In genomic region chr1:153775432-153776311, GRCh38 we compare ENCODE assay signal across 8 cellular contexts. TPM values are rescaled to one million over a fixed set of nuclear protein-coding genes. Genes with fewer than 3 reads are reported as not detected.
DNase-seq lines count a peak whose midpoint lies in the region; ATAC-seq, FAIRE-seq and TF ChIP-seq lines count a peak whose summit lies in the region.

No MANE protein-coding gene starts in this region.

- no peaks in the 10 kb centered on the region for H3K27me3 ChIP-seq in muscle layer of duodenum (ENCODE audit: low read depth, low read length)

- DNase-seq in GM12892 (ENCODE audit: insufficient read length): peak; percentile 60
- DNase-seq in NCI-H748 treated with DMSO at 0.1 percent for 48 hours (lab: John Stamatoyannopoulos, UW): peak; percentile 85
- DNase-seq in activated CD8-positive, alpha-beta memory T cell treated with anti-CD3 and anti-CD28 coated beads, Interleukin-2, amount 50 U/mL, for 4 hours: peak; percentile 71
- no peak for DNase-seq in epithelial cell of prostate (ENCODE audit: low read depth, low spot score)
- peak; percentile 43 to 71 (median 56) for DNase-seq in stimulated activated naive CD4-positive, alpha-beta T cell (lab: John Stamatoyannopoulos, UW)

- H3K9me3 ChIP-seq in muscle layer of duodenum (ENCODE audit: control insufficient read depth in 1 of 2, low read length in 2 of 2): no peaks in the 10 kb centered on the region

- H3K4me1 ChIP-seq in muscle layer of duodenum (ENCODE audit: control insufficient read depth in 1 of 2, insufficient read depth in 2 of 2, low read length in 2 of 2): peaks cover 16 to 55% of the 10 kb centered on the region in 2 donors

- peak overlapping the region; percentile 68 to 83 for H3K4me3 ChIP-seq in muscle layer of duodenum (ENCODE audit: low read depth in 1 of 2, low read length in 2 of 2)

- peak; percentile 97 for FAIRE-seq in GM12892 (lab: Jason Lieb, UNC)

- no peak; the same call in 1 of the 2 replicates for TF ChIP-seq POLR2A in GM12892 (IDR thresholded peaks at IDR 0.05; ENCODE audit: low read depth, low read length)

- ATAC-seq in HG03159 (IDR thresholded peaks at IDR 0.05; ENCODE audit: unreplicated experiment) (peak; percentile 60), HG03457 (IDR thresholded peaks at IDR 0.05; ENCODE audit: unreplicated experiment) (no peak)

- peaks cover 20 to 27% of the 10 kb centered on the region in 2 donors for H3K36me3 ChIP-seq in muscle layer of duodenum (ENCODE audit: control insufficient read depth in 1 of 2, insufficient read depth in 2 of 2, low read length in 2 of 2)

- H3K27ac ChIP-seq in epithelial cell of prostate: peak overlapping the region; percentile 9
- peak overlapping the region; percentile 56 for H3K27ac ChIP-seq in muscle layer of duodenum (ENCODE audit: low read length)

RNA-seq across cellular contexts. Expression of gene SLC27A3, which starts 0.5 kb away (rescaled TPM):
- 7.4 TPM for polyA plus RNA-seq in GM12892 (2012; ENCODE audit: missing spikeins)

RNA-seq across cellular contexts. Expression of gene INTS3, which starts 47.8 kb away (rescaled TPM):
- polyA plus RNA-seq in GM12892 (2012; ENCODE audit: missing spikeins): 40.9 TPM
